ENCODE assay signal across 32 cellular contexts in the genomic region with DNA sequence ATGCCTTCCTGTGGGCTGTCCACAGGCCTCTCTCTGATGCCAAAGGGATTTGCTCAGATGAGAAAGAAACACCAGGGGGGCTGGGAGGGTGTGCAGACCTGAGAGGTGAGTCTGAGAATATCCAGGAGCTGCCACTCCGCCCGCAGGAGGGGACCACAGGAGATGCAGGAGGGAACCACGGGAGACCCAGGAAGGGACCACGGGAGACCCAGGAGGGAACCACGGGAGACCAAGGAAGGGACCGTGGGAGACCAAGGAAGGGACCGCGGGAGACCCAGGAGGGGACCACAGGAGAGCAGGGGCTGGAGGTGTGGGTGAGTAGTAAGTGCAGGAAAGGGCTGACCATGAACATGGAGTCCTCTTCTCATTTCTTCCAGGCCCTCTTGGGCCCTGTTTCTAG.
"Had no signal": no experiment of that assay in that cellular context is flagged by ENCODE, and none has a peak within 500 bp of the region (broad histone marks: within the 10 kb centered on the region; RNA-seq: fewer than 3 reads in every experiment).

No MANE protein-coding gene starts in this region.

- H3K9me3 Mint-ChIP-seq: activated B cell treated with CpG ODN at 0.5 μM for 24 hours; activated CD8-positive, alpha-beta T cell treated with anti-CD3 and anti-CD28 coated beads for 36 hours; activated naive CD4-positive, alpha-beta T cell treated with anti-CD3 and anti-CD28 coated beads, Interleukin-2, amount 50 U/mL, for 72 hours; activated naive CD8-positive, alpha-beta T cell treated with anti-CD3 and anti-CD28 coated beads, Interleukin-2, amount 10 ng/mL, durations not matched to agents 7 days and 5 days; activated T-cell treated with anti-CD3 and anti-CD28 coated beads, Interleukin-2, amount 50 U/mL, for 4 hours; activated T-helper 17 cell treated with anti-CD3 and anti-CD28 coated beads, Interleukin-2, amount 50 U/mL, for 72 hours; dendritic cell treated with granulocyte-macrophage colony-stimulating factor and Interleukin-4, amounts not matched to agents 40 ng/mL and 50 ng/mL, for 4 days; T-helper 2 cell treated with Interferon-gamma antibody and Interleukin-4, amounts not matched to agents 5 μg/mL and 100 μg/mL, for 36 hours had no signal

- H3K9me3 ChIP-seq: ascending aorta, breast epithelium, esophagus muscularis mucosa, gastrocnemius medialis had no signal

- H3K27ac ChIP-seq: ascending aorta, breast epithelium, cardiac muscle cell, coronary artery, dorsolateral prefrontal cortex, esophagus muscularis mucosa, foreskin keratinocyte, gastrocnemius medialis, WERI-Rb-1 had no signal

- H3K27me3 ChIP-seq: ascending aorta, cardiac muscle cell, foreskin keratinocyte had no signal

- DNase-seq: activated B cell treated with CpG ODN at 0.5 μM for 24 hours; activated CD4-positive, alpha-beta T cell treated with anti-CD3 and anti-CD28 coated beads for 48 hours; activated CD4-positive, alpha-beta T cell treated with anti-CD3 and anti-CD28 coated beads, Interleukin-2, amount 50 U/mL, for 1 hour; activated CD4-positive, alpha-beta T cell treated with anti-CD3 and anti-CD28 coated beads, Interleukin-2, amount 50 U/mL, for 48 hours; activated CD8-positive, alpha-beta memory T cell treated with anti-CD3 and anti-CD28 coated beads for 24 hours; activated CD8-positive, alpha-beta T cell treated with anti-CD3 and anti-CD28 coated beads for 36 hours; activated effector memory CD4-positive, alpha-beta T cell treated with Interleukin-2 at 50 U/mL for 16 hours; activated gamma-delta T cell treated with Interleukin-2 at 50 U/mL for 16 hours; activated naive CD4-positive, alpha-beta T cell treated with Interleukin-2 at 50 U/mL for 16 hours; activated naive CD8-positive, alpha-beta T cell treated with anti-CD3 and anti-CD28 coated beads, Interleukin-2, amount 10 ng/mL, durations not matched to agents 7 days and 5 days; activated T-cell treated with anti-CD3 and anti-CD28 coated beads, Interleukin-2, amount 50 U/mL, for 4 hours; central memory CD4-positive, alpha-beta T cell; cerebellar nuclear complex; dorsolateral prefrontal cortex; effector memory CD4-positive, alpha-beta T cell; foreskin keratinocyte; gastrocnemius medialis; T-helper 1 cell; T-helper 17 cell; T1000; WERI-Rb-1 had no signal

- H3K36me3 ChIP-seq: ascending aorta, breast epithelium, cardiac muscle cell, esophagus muscularis mucosa, gastrocnemius medialis, WERI-Rb-1 had no signal

- H3K4me1 Mint-ChIP-seq: activated B cell treated with CpG ODN at 0.5 μM for 24 hours; activated naive CD8-positive, alpha-beta T cell treated with anti-CD3 and anti-CD28 coated beads, Interleukin-2, amount 10 ng/mL, durations not matched to agents 7 days and 5 days; activated T-helper 17 cell treated with anti-CD3 and anti-CD28 coated beads, Interleukin-2, amount 50 U/mL, for 72 hours had no signal

- H3K4me3 Mint-ChIP-seq: activated B cell treated with CpG ODN at 0.5 μM for 24 hours; activated CD8-positive, alpha-beta T cell treated with anti-CD3 and anti-CD28 coated beads for 36 hours; activated naive CD8-positive, alpha-beta T cell treated with anti-CD3 and anti-CD28 coated beads, Interleukin-2, amount 10 ng/mL, durations not matched to agents 7 days and 5 days; activated T-cell treated with anti-CD3 and anti-CD28 coated beads, Interleukin-2, amount 50 U/mL, for 4 hours; activated T-helper 17 cell treated with anti-CD3 and anti-CD28 coated beads, Interleukin-2, amount 50 U/mL, for 72 hours; brain; dendritic cell treated with granulocyte-macrophage colony-stimulating factor and Interleukin-4, amounts not matched to agents 40 ng/mL and 50 ng/mL, for 4 days; T-helper 17 cell; T-helper 2 cell treated with Interferon-gamma antibody and Interleukin-4, amounts not matched to agents 5 μg/mL and 100 μg/mL, for 36 hours had no signal

- H3K4me1 ChIP-seq: ascending aorta, breast epithelium, esophagus muscularis mucosa, foreskin keratinocyte, gastrocnemius medialis had no signal

- H3K4me3 ChIP-seq: ascending aorta, breast epithelium, cardiac muscle cell, coronary artery, dorsolateral prefrontal cortex, esophagus muscularis mucosa, gastrocnemius medialis had no signal

- ATAC-seq: activated CD4-positive, CD25-positive, alpha-beta regulatory T cell treated with anti-CD3 and anti-CD28 coated beads, Interleukin-2, amount 50 U/mL, for 24 hours; activated CD8-positive, alpha-beta T cell treated with anti-CD3 and anti-CD28 coated beads for 36 hours; activated naive CD4-positive, alpha-beta T cell treated with anti-CD3 and anti-CD28 coated beads, Interleukin-2, amount 50 U/mL, for 72 hours; activated T-cell treated with anti-CD3 and anti-CD28 coated beads, Interleukin-2, amount 50 U/mL, for 4 hours; activated T-helper 17 cell treated with anti-CD3 and anti-CD28 coated beads, Interleukin-2, amount 50 U/mL, for 72 hours; foreskin keratinocyte; gastrocnemius medialis; T-helper 17 cell had no signal

- H3K27ac Mint-ChIP-seq: activated B cell treated with CpG ODN at 0.5 μM for 24 hours; activated CD8-positive, alpha-beta T cell treated with anti-CD3 and anti-CD28 coated beads for 36 hours; activated naive CD8-positive, alpha-beta T cell treated with anti-CD3 and anti-CD28 coated beads, Interleukin-2, amount 10 ng/mL, durations not matched to agents 7 days and 5 days; activated T-helper 17 cell treated with anti-CD3 and anti-CD28 coated beads, Interleukin-2, amount 50 U/mL, for 72 hours; dendritic cell treated with granulocyte-macrophage colony-stimulating factor and Interleukin-4, amounts not matched to agents 40 ng/mL and 50 ng/mL, for 4 days; T-helper 17 cell; T-helper 2 cell treated with Interferon-gamma antibody and Interleukin-4, amounts not matched to agents 5 μg/mL and 100 μg/mL, for 36 hours had no signal

- H3K36me3 Mint-ChIP-seq: activated naive CD4-positive, alpha-beta T cell treated with anti-CD3 and anti-CD28 coated beads, Interleukin-2, amount 50 U/mL, for 72 hours; activated naive CD8-positive, alpha-beta T cell treated with anti-CD3 and anti-CD28 coated beads, Interleukin-2, amount 10 ng/mL, durations not matched to agents 7 days and 5 days; brain had no signal
